9 cellular contexts compared by ENCODE assay signal in the genomic region with DNA sequence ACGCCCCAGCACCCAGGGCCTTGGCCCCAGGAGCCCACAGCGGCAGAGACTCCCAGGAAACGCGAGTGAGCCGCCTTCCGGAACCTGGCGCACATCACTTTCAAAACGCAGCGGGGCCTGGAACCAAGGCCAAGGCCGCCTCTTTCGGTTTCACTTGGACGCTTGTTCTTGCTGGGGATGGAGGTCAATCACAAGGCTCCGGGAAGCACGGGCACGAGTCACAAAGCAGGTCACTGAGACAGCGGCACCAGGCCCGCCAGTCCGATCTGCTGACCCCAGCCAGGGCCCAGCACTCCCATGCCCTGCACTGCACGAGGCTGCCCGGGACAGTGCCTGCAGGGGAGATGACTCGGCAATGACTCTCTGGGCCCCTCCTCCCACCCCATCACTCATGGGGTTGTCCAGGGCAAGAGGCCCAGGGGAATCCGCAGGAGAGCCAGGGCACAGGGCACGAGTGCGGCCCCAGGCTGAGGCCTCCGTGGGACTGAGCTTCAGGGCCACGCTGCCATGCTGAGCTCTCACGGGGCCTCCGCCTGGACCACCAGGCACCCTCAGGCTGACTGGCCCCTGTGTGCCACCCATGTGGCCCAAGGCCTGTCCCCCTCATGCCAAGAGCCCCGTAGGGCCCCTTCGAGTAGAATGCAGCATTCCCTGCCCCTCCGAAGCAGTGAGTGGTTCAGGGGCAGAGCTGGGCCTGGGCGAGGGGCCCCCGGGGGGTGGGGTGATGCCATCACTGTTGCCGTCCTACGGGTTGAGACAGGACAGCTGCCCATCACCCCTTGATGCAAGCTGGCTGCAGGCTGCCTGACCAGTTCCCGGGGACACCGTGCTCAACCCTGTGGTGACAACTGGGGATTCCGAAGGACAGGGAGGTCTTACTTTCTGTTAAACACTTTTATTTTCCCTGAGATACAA. TPM values are rescaled to one million over a fixed set of nuclear protein-coding genes. Genes with fewer than 3 reads are reported as not detected.
DNase-seq lines count a peak whose midpoint lies in the region; ATAC-seq lines count a peak whose summit lies in the region.
"Had no signal": no experiment of that assay in that cellular context is flagged by ENCODE, and none has a peak within 500 bp of the region (broad histone marks: within the 10 kb centered on the region; RNA-seq: fewer than 3 reads in every experiment).

No MANE protein-coding gene starts in this region.

- peaks cover 8% of the 10 kb centered on the region for H3K4me1 Mint-ChIP-seq in T-helper 2 cell treated with Interferon-gamma antibody and Interleukin-4, amounts not matched to agents 5 μg/mL and 100 μg/mL, for 36 hours (ENCODE audit: low read depth)

- no peak overlapping the region for H3K27ac Mint-ChIP-seq in T-helper 2 cell treated with Interferon-gamma antibody and Interleukin-4, amounts not matched to agents 5 μg/mL and 100 μg/mL, for 36 hours

- peak; percentile 95 for DNase-seq in ELR (ENCODE audit: low read depth)
- peak; percentile 92 for DNase-seq in T1000 (lab: John Stamatoyannopoulos, UW)
- DNase-seq in foreskin melanocyte = peak; percentile 96
- peak; percentile 70 for DNase-seq in sciatic nerve (ENCODE audit: low spot score)
- no peak for DNase-seq in T-helper 2 cell treated with Interferon-gamma antibody and Interleukin-4, amounts not matched to agents 5 μg/mL and 100 μg/mL, for 36 hours (ENCODE audit: low spot score)
- no peak for DNase-seq in occipital lobe (lab: John Stamatoyannopoulos, UW)
- DNase-seq: NCI-H748 treated with DMSO at 0.1 percent for 48 hours had no signal

- H3K27me3 Mint-ChIP-seq in T-helper 2 cell treated with Interferon-gamma antibody and Interleukin-4, amounts not matched to agents 5 μg/mL and 100 μg/mL, for 36 hours (ENCODE audit: low read depth) = no peaks in the 10 kb centered on the region

- no peak overlapping the region for H3K4me3 Mint-ChIP-seq in T-helper 2 cell treated with Interferon-gamma antibody and Interleukin-4, amounts not matched to agents 5 μg/mL and 100 μg/mL, for 36 hours

- H3K9me3 Mint-ChIP-seq in T-helper 2 cell treated with Interferon-gamma antibody and Interleukin-4, amounts not matched to agents 5 μg/mL and 100 μg/mL, for 36 hours = no peaks in the 10 kb centered on the region

- peaks cover 2% of the 10 kb centered on the region for H3K36me3 Mint-ChIP-seq in T-helper 2 cell treated with Interferon-gamma antibody and Interleukin-4, amounts not matched to agents 5 μg/mL and 100 μg/mL, for 36 hours (ENCODE audit: low read depth)

- intact Hi-C loops in sciatic nerve (cut with DNase I) = no loop called here

- peak; percentile 8 for ATAC-seq in sciatic nerve
- no peak for ATAC-seq in GM21723 (IDR thresholded peaks at IDR 0.05; ENCODE audit: unreplicated experiment)
- ATAC-seq in GM21576 (IDR thresholded peaks at IDR 0.05; ENCODE audit: unreplicated experiment) = no peak

RNA-seq across cellular contexts. Expression of a gene that starts 4.9 kb away (rescaled TPM):
- total RNA-seq in sciatic nerve = 131 TPM
- 4.2 TPM for total RNA-seq in occipital lobe

RNA-seq across cellular contexts. Expression of a gene that starts 36.4 kb away (rescaled TPM):
- total RNA-seq in sciatic nerve (57.2 TPM), occipital lobe (49.0 TPM)

Comparison
In these comparisons a context has a peak if more than half of its experiments do, and no peak if none do; other contexts are left out.
1. DNase-seq: peak in ELR (single experiment), T1000 (single experiment), foreskin melanocyte (single experiment) and sciatic nerve (single experiment); none in T-helper 2 cell treated with Interferon-gamma antibody and Interleukin-4, amounts not matched to agents 5 μg/mL and 100 μg/mL, for 36 hours (single experiment) and occipital lobe (single experiment).
2. RNA of a gene that starts 4.9 kb away (total RNA-seq): 131 TPM in sciatic nerve (single experiment); 4.2 TPM in occipital lobe (single experiment); every median in the first group is over 10 times any median in the second.